In the genomic region with DNA sequence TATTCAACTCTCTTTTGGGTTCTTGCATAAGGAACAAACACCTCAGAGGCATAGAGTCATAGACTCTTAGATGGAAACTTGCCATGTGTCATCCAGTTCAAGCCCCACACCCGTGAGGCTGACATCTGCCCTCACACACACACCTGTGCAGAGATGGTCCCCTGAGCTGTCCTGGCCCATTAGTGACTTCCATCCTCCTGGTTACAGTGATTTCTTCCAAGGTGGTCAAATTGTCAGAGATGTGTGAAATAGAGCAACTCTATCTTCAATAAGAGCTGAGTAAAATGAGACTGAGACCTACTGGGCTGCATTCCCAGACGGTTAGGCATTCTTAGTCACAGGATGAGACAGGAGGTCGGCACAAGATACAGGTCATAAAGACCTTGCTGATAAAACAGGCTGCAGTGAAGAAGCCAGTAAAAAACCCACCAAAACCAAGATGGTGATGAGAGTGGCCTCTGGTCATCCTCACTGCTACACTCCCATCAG, we compare ENCODE assay signal across 16 cellular contexts.
DNase-seq lines count a peak whose midpoint lies in the region; ATAC-seq, FAIRE-seq and TF ChIP-seq lines count a peak whose summit lies in the region.
"Had no signal": no experiment of that assay in that cellular context is flagged by ENCODE, and none has a peak within 500 bp of the region (broad histone marks: within the 10 kb centered on the region; RNA-seq: fewer than 3 reads in every experiment).

No MANE protein-coding gene starts in this region.

- FAIRE-seq in A549 (lab: Jason Lieb, UNC) = peak; percentile 88
- FAIRE-seq: kidney had no signal

- H3K4me3 ChIP-seq in A549 = no peak overlapping the region
- H3K4me3 ChIP-seq: colonic mucosa, neural progenitor cell had no signal

- TF ChIP-seq EP300 in A549 (IDR thresholded peaks at IDR 0.05) = peak; percentile 51 to 60; a peak in 3 of 5 replicates

- 0% methylated on average over 3 of the region's 3 CpGs for WGBS in A549 (ENCODE audit: missing lambda C conversion rate)

- peaks cover 39% of the 10 kb centered on the region for H3K4me1 ChIP-seq in A549
- H3K4me1 ChIP-seq: colonic mucosa had no signal

- H3K4me2 ChIP-seq in A549 = peak overlapping the region; percentile 69
- H3K4me2 ChIP-seq: neural progenitor cell had no signal

- DNase-seq in A549 (ENCODE audit: low read depth in 1 of 2, low spot score in 1 of 2) (peak in 1 of 2 experiments; percentile 81), EL (peak; percentile 59), amniotic epithelial cell (ENCODE audit: low read depth) (peak; percentile 52), kidney glomerular epithelial cell (lab: John Stamatoyannopoulos, UW) (peak; percentile 15), cerebellar cortex (ENCODE audit: low spot score) (no peak), substantia nigra (lab: John Stamatoyannopoulos, UW) (no peak), dedifferentiated amniotic fluid mesenchymal stem cell (ENCODE audit: extremely low spot score) (no peak)
- DNase-seq: activated CD4-positive, alpha-beta T cell treated with anti-CD3 and anti-CD28 coated beads, Interleukin-2, amount 10 ng/mL, durations not matched to agents 24 days and 14 days; activated T-cell treated with anti-CD3 and anti-CD28 coated beads, Interleukin-2, amount 50 U/mL, for 4 hours; AML-193; amniotic stem cell; colonic mucosa; H9; kidney; NCI-H187 treated with DMSO at 0.1 percent for 48 hours had no signal

- peak; percentile 83 to 92 for ATAC-seq in A549

- peaks cover 21% of the 10 kb centered on the region for H3K9me3 ChIP-seq in A549
- H3K9me3 ChIP-seq: colonic mucosa had no signal

- H3K27ac ChIP-seq in A549 (peak overlapping the region; percentile 84 to 95), substantia nigra (ENCODE audit: low read depth, low read length, poor library complexity, severe bottlenecking) (no peak overlapping the region)
- H3K27ac ChIP-seq: colonic mucosa, neural progenitor cell had no signal

- POLR2A ChIA-PET in A549 (lab: Yijun Ruan, JAX) = interaction anchor here (1.5 to 1.7 kb wide), 3 partner anchors 9 to 342 kb away, joined by 3 to 11 read pairs (median 6); partner anchors contain the start of gene TNRC6C

- TF ChIP-seq CTCF in A549 (IDR thresholded peaks at IDR 0.05) = no peak

- TF ChIP-seq POLR2A in A549 (IDR thresholded peaks at IDR 0.05; ENCODE audit: low read length) = no peak

- CTCF ChIA-PET in A549 (lab: Yijun Ruan, JAX) = interaction anchor here (3.0 kb wide), 1 partner anchor 73 kb away, joined by 13 read pairs; no protein-coding TSS in a partner anchor

- peak in 1 of 2 experiments; percentile 26; a peak in 3 of 5 replicates for TF ChIP-seq RAD21 in A549 (conservative IDR thresholded peaks at IDR 0.05 in 1 of 2, IDR thresholded peaks at IDR 0.05 in 1 of 2)

TF ChIP-seq in A549, 52 proteins besides CTCF, POLR2A, EP300 and RAD21:
- TF ChIP-seq TFCP2L1 (CRISPR knock-in tag; IDR thresholded peaks at IDR 0.05) = no peak
- TF ChIP-seq, protein P1, sequence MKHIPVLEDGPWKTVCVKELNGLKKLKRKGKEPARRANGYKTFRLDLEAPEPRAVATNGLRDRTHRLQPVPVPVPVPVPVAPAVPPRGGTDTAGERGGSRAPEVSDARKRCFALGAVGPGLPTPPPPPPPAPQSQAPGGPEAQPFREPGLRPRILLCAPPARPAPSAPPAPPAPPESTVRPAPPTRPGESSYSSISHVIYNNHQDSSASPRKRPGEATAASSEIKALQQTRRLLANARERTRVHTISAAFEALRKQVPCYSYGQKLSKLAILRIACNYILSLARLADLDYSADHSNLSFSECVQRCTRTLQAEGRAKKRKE (CRISPR knock-in tag; IDR thresholded peaks at IDR 0.05; ENCODE audit: low read depth) = peak; percentile 66; the same call in 1 of the 2 replicates
- peak; percentile 76; the same call in 1 of the 2 replicates for TF ChIP-seq GATA3 (IDR thresholded peaks at IDR 0.05; ENCODE audit: borderline replicate concordance)
- TF ChIP-seq FOSL2 (IDR thresholded peaks at IDR 0.05) = peak; percentile 66
- TF ChIP-seq FOSL2 (CRISPR knock-in tag; IDR thresholded peaks at IDR 0.05) = peak; percentile 92
- TF ChIP-seq, protein P2, sequence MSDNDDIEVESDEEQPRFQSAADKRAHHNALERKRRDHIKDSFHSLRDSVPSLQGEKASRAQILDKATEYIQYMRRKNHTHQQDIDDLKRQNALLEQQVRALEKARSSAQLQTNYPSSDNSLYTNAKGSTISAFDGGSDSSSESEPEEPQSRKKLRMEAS (IDR thresholded peaks at IDR 0.05) = peak; percentile 65; the same call in 1 of the 2 replicates
- no peak for TF ChIP-seq RARB (CRISPR knock-in tag; IDR thresholded peaks at IDR 0.05)
- peak; percentile 47 to 50; a peak in 2 of 5 replicates for TF ChIP-seq JUN (IDR thresholded peaks at IDR 0.05)
- TF ChIP-seq NPAS2 (CRISPR knock-in tag; IDR thresholded peaks at IDR 0.05; ENCODE audit: borderline replicate concordance) = no peak
- peak; percentile 93 for TF ChIP-seq JUNB (IDR thresholded peaks at IDR 0.05)
- TF ChIP-seq CEBPB (IDR thresholded peaks at IDR 0.05) = peak in 1 of 2 experiments; percentile 81; a peak in 3 of 4 replicates
- no peak for TF ChIP-seq BHLHE40 (IDR thresholded peaks at IDR 0.05; ENCODE audit: low read depth, low read length)

Comparison
In these comparisons a context has a peak if more than half of its experiments do, and no peak if none do; other contexts are left out.
1. DNase-seq: peak in EL (single experiment), amniotic epithelial cell (single experiment) and kidney glomerular epithelial cell (single experiment); none in cerebellar cortex (single experiment), substantia nigra (0 of 49) and dedifferentiated amniotic fluid mesenchymal stem cell (single experiment).